ENCODE assay signal across 8 cellular contexts in genomic region chrX:63686878-63687714, GRCh38.
DNase-seq lines count a peak whose midpoint lies in the region; ATAC-seq, FAIRE-seq and TF ChIP-seq lines count a peak whose summit lies in the region.

No MANE protein-coding gene starts in this region.

- no peak for TF ChIP-seq POLR2A in GM18505 (IDR thresholded peaks at IDR 0.05; ENCODE audit: borderline replicate concordance, extremely low read depth, insufficient read depth, insufficient read length)

- in situ Hi-C loops in Panc1 (cut with HindIII; ENCODE audit: low pct_unique_long_range_greater_than_20kb, low sequenced_read_pairs) = no loop called here

- no peaks in the 10 kb centered on the region for H3K4me1 ChIP-seq in CD4-positive, CD25-positive, alpha-beta regulatory T cell (ENCODE audit: control insufficient read depth, insufficient read depth, low read length, poor library complexity, severe bottlenecking)
- no peaks in the 10 kb centered on the region for H3K4me1 ChIP-seq in Panc1 (ENCODE audit: control insufficient read depth, insufficient read depth, low read length)

- DNase-seq in CD4-positive, CD25-positive, alpha-beta regulatory T cell = peak in 2 of 3 donors; percentile 16 to 48
- DNase-seq in Panc1 (ENCODE audit: low read depth, low spot score) = peak; percentile 35
- peak; percentile 46 to 62 for DNase-seq in lung microvascular endothelial cell (ENCODE audit: low read depth in 2 of 2)
- DNase-seq in GDM1 (lab: John Stamatoyannopoulos, UW) = no peak

- peak; percentile 76 for TF ChIP-seq CTCF in Panc1 (IDR thresholded peaks at IDR 0.05)

- POLR2A ChIA-PET in Panc1 (lab: Charles Lee) = interaction anchor here (0.7 kb wide), 1 partner anchor 641 kb away, joined by 4 read pairs; no protein-coding TSS in a partner anchor

- peaks cover 34% of the 10 kb centered on the region for H3K36me3 Mint-ChIP-seq in CD4-positive, CD25-positive, alpha-beta regulatory T cell

- no TSS peak for BruUV-seq in Panc1 (replicated peaks; lab: Mats Ljungman, UMichigan)

- no peak overlapping the region for H3K27ac ChIP-seq in CD4-positive, CD25-positive, alpha-beta regulatory T cell (ENCODE audit: insufficient read depth, low read length, poor library complexity, severe bottlenecking)
- H3K27ac ChIP-seq in Panc1 (ENCODE audit: low read length) = no peak overlapping the region

- H3K4me3 ChIP-seq in CD4-positive, CD25-positive, alpha-beta regulatory T cell (ENCODE audit: low read depth, low read length) = no peak overlapping the region
- H3K4me3 ChIP-seq in Panc1 (ENCODE audit: low read depth in 2 of 2, low read length in 2 of 2) = no peak overlapping the region

- CTCF ChIA-PET in Panc1 (lab: Charles Lee) = interaction anchor here (0.6 to 1.6 kb wide), 4 partner anchors 55 to 1348 kb away, joined by 3 to 7 read pairs (median 6); no protein-coding TSS in a partner anchor

- H3K27me3 Mint-ChIP-seq in CD4-positive, CD25-positive, alpha-beta regulatory T cell = no peaks in the 10 kb centered on the region

- no peak for ATAC-seq in CD4-positive, CD25-positive, alpha-beta regulatory T cell (ENCODE audit: low read depth in 2 of 2)
- ATAC-seq in GM18505 (IDR thresholded peaks at IDR 0.05; ENCODE audit: unreplicated experiment) (peak; percentile 69), HG03280 (IDR thresholded peaks at IDR 0.05; ENCODE audit: unreplicated experiment) (peak; percentile 51), Panc1 (peak; percentile 89), HG03469 (IDR thresholded peaks at IDR 0.05; ENCODE audit: unreplicated experiment) (no peak)

- H3K9me3 Mint-ChIP-seq in CD4-positive, CD25-positive, alpha-beta regulatory T cell = peaks cover 0 to 5% (median 2%) of the 10 kb centered on the region in 7 donors

- H3K27me3 ChIP-seq in CD4-positive, CD25-positive, alpha-beta regulatory T cell (ENCODE audit: control insufficient read depth, insufficient read depth, low read length) = no peaks in the 10 kb centered on the region
- no peaks in the 10 kb centered on the region for H3K27me3 ChIP-seq in Panc1 (ENCODE audit: control insufficient read depth, insufficient read depth, low read length)

- H3K4me1 Mint-ChIP-seq in CD4-positive, CD25-positive, alpha-beta regulatory T cell = peaks cover 0 to 8% (median 0%) of the 10 kb centered on the region in 4 donors

- no peaks in the 10 kb centered on the region for H3K36me3 ChIP-seq in CD4-positive, CD25-positive, alpha-beta regulatory T cell (ENCODE audit: control insufficient read depth, insufficient read depth, low read length)
- H3K36me3 ChIP-seq in Panc1 (ENCODE audit: control insufficient read depth, insufficient read depth, low read length) = no peaks in the 10 kb centered on the region

- peaks cover 0 to 2% of the 10 kb centered on the region in 2 experiments for H3K9me3 ChIP-seq in CD4-positive, CD25-positive, alpha-beta regulatory T cell (ENCODE audit: control insufficient read depth in 2 of 2, low read length in 2 of 2)
- H3K9me3 ChIP-seq in Panc1 (ENCODE audit: control insufficient read depth, insufficient read depth, low read depth, low read length) = no peaks in the 10 kb centered on the region

- intact Hi-C loops in Panc1 (cut with micrococcal nuclease; ENCODE audit: unreplicated experiment) = no loop called here

- H3K4me3 Mint-ChIP-seq in CD4-positive, CD25-positive, alpha-beta regulatory T cell = no peak overlapping the region

- FAIRE-seq in colon (lab: Jason Lieb, UNC) = peak; percentile 74

- no peak overlapping the region for H3K27ac Mint-ChIP-seq in CD4-positive, CD25-positive, alpha-beta regulatory T cell

Comparison
In these comparisons a context has a peak if more than half of its experiments do, and no peak if none do; other contexts are left out.
1. ATAC-seq: peak in GM18505 (single experiment), HG03280 (single experiment) and Panc1 (single experiment); none in CD4-positive, CD25-positive, alpha-beta regulatory T cell (0 of 2) and HG03469 (single experiment).